31 cellular contexts compared by ENCODE assay signal in the genomic region with DNA sequence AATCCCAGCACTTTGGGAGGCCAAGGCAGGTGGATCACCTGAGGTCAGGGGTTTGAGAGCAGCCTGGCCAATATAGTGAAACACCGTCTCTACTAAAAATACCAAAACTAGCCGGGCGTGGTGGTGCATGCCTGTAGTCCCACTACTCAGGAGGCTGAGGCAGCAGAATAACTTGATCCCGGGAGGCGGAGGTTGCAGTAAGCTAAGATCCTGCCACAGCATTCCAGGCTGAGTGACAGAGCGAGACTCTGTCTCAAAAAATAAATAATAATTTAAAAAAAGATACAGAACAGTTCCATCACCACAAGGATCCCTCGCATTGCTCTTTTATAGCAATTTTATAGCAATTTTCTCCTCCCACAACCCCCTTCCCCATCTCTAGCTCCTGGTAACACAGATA. TPM values are rescaled to one million over a fixed set of nuclear protein-coding genes. Genes with fewer than 3 reads are reported as not detected.
A peak's percentile ranks its signal among the peaks of the same experiment; 100 is the strongest.
DNase-seq lines count a peak whose midpoint lies in the region; ATAC-seq lines count a peak whose summit lies in the region.
"Had no signal": no experiment of that assay in that cellular context is flagged by ENCODE, and none has a peak within 500 bp of the region (broad histone marks: within the 10 kb centered on the region; RNA-seq: fewer than 3 reads in every experiment).

No MANE protein-coding gene starts in this region.

- POLR2A ChIA-PET in activated CD4-positive, alpha-beta T cell treated with anti-CD3 and anti-CD28 coated beads, Interleukin-2, amount 10 ng/mL, durations not matched to agents 7 days and 5 days (lab: Charles Lee), result no interaction called here
- POLR2A ChIA-PET in activated CD4-positive, alpha-beta memory T cell treated with anti-CD3 and anti-CD28 coated beads for 36 hours (lab: Charles Lee), result no interaction called here
- POLR2A ChIA-PET in activated CD4-positive, alpha-beta memory T cell treated with anti-CD3 and anti-CD28 coated beads, Interleukin-2, amount 10 ng/mL, durations not matched to agents 7 days and 5 days (lab: Charles Lee), result interaction anchor here (0.6 to 6.7 kb wide), 2 partner anchors 13 to 14 kb away, joined by 3 to 39 read pairs; no protein-coding TSS in a partner anchor

- DNase-seq in activated CD4-positive, alpha-beta T cell treated with anti-CD3 and anti-CD28 coated beads, Interleukin-2, amount 10 ng/mL, durations not matched to agents 7 days and 5 days, result no peak
- DNase-seq in activated CD4-positive, alpha-beta T cell treated with anti-CD3 and anti-CD28 coated beads for 48 hours, result no peak
- DNase-seq in activated CD4-positive, alpha-beta memory T cell treated with anti-CD3 and anti-CD28 coated beads for 36 hours, result no peak
- DNase-seq in activated CD4-positive, alpha-beta memory T cell treated with anti-CD3 and anti-CD28 coated beads, Interleukin-2, amount 10 ng/mL, durations not matched to agents 7 days and 5 days, result no peak
- DNase-seq in stimulated activated effector memory CD8-positive, alpha-beta T cell treated with anti-CD3 and anti-CD28 coated beads, Interleukin-12 subunit alpha, Interleukin-12 subunit beta, amount 100 ng/mL, for 72 hours (ENCODE audit: low spot score in 2 of 2), result no peak
- DNase-seq in GM19238 (ENCODE audit: insufficient read length, low spot score), result no peak
- DNase-seq: 8988T; ACHN; AML-193; BE2C; C1 segment of cervical spinal cord; Caco-2; Calu3; CD4-positive, alpha-beta memory T cell; CD4-positive, alpha-beta T cell; CD4-positive, CD25-positive, alpha-beta regulatory T cell; CD8-positive, alpha-beta memory T cell; CD8-positive, alpha-beta T cell; COR-L47; DMS 273 treated with DMSO at 0.1 percent for 48 hours; DMS153; DMS53; DMS79; DMS79 treated with DMSO at 0.1 percent for 48 hours; DND-41; EL had no signal

- intact Hi-C loops in activated CD4-positive, alpha-beta memory T cell treated with anti-CD3 and anti-CD28 coated beads for 36 hours (cut with micrococcal nuclease), result no loop called here

- H3K36me3 Mint-ChIP-seq in activated CD4-positive, alpha-beta T cell treated with anti-CD3 and anti-CD28 coated beads, Interleukin-2, amount 10 ng/mL, durations not matched to agents 7 days and 5 days (ENCODE audit: low read depth), result peaks cover 30% of the 10 kb centered on the region
- peaks cover 24% of the 10 kb centered on the region for H3K36me3 Mint-ChIP-seq in activated CD4-positive, alpha-beta memory T cell treated with anti-CD3 and anti-CD28 coated beads for 36 hours
- H3K36me3 Mint-ChIP-seq in activated CD4-positive, alpha-beta memory T cell treated with anti-CD3 and anti-CD28 coated beads, Interleukin-2, amount 10 ng/mL, durations not matched to agents 7 days and 5 days (ENCODE audit: low read depth), result peaks cover 52% of the 10 kb centered on the region
- peaks cover 27% of the 10 kb centered on the region for H3K36me3 Mint-ChIP-seq in stimulated activated effector memory CD8-positive, alpha-beta T cell treated with anti-CD3 and anti-CD28 coated beads, Interleukin-12 subunit alpha, Interleukin-12 subunit beta, amount 100 ng/mL, for 72 hours

- peak overlapping the region; percentile 52 for H3K27ac Mint-ChIP-seq in activated CD4-positive, alpha-beta T cell treated with anti-CD3 and anti-CD28 coated beads, Interleukin-2, amount 10 ng/mL, durations not matched to agents 7 days and 5 days
- peak overlapping the region; percentile 3 for H3K27ac Mint-ChIP-seq in activated CD4-positive, alpha-beta memory T cell treated with anti-CD3 and anti-CD28 coated beads for 36 hours
- H3K27ac Mint-ChIP-seq in activated CD4-positive, alpha-beta memory T cell treated with anti-CD3 and anti-CD28 coated beads, Interleukin-2, amount 10 ng/mL, durations not matched to agents 7 days and 5 days, result no peak overlapping the region
- H3K27ac Mint-ChIP-seq in stimulated activated effector memory CD8-positive, alpha-beta T cell treated with anti-CD3 and anti-CD28 coated beads, Interleukin-12 subunit alpha, Interleukin-12 subunit beta, amount 100 ng/mL, for 72 hours, result peak overlapping the region; percentile 52
- H3K27ac Mint-ChIP-seq: B cell; CD14-positive monocyte; CD4-positive, alpha-beta T cell; CD8-positive, alpha-beta T cell had no signal

- CTCF ChIA-PET in activated CD4-positive, alpha-beta T cell treated with anti-CD3 and anti-CD28 coated beads, Interleukin-2, amount 10 ng/mL, durations not matched to agents 7 days and 5 days (lab: Charles Lee), result no interaction called here
- CTCF ChIA-PET in activated CD4-positive, alpha-beta memory T cell treated with anti-CD3 and anti-CD28 coated beads for 36 hours (lab: Charles Lee), result no interaction called here
- CTCF ChIA-PET in activated CD4-positive, alpha-beta memory T cell treated with anti-CD3 and anti-CD28 coated beads, Interleukin-2, amount 10 ng/mL, durations not matched to agents 7 days and 5 days (lab: Charles Lee), result no interaction called here

- H3K27me3 Mint-ChIP-seq in activated CD4-positive, alpha-beta T cell treated with anti-CD3 and anti-CD28 coated beads, Interleukin-2, amount 10 ng/mL, durations not matched to agents 7 days and 5 days, result peaks cover 3% of the 10 kb centered on the region
- H3K27me3 Mint-ChIP-seq in activated CD4-positive, alpha-beta memory T cell treated with anti-CD3 and anti-CD28 coated beads for 36 hours, result no peaks in the 10 kb centered on the region
- peaks cover 5% of the 10 kb centered on the region for H3K27me3 Mint-ChIP-seq in activated CD4-positive, alpha-beta memory T cell treated with anti-CD3 and anti-CD28 coated beads, Interleukin-2, amount 10 ng/mL, durations not matched to agents 7 days and 5 days
- H3K27me3 Mint-ChIP-seq: B cell; CD4-positive, alpha-beta memory T cell; CD4-positive, alpha-beta T cell; CD4-positive, CD25-positive, alpha-beta regulatory T cell had no signal

- H3K4me3 Mint-ChIP-seq in activated CD4-positive, alpha-beta T cell treated with anti-CD3 and anti-CD28 coated beads, Interleukin-2, amount 10 ng/mL, durations not matched to agents 7 days and 5 days, result no peak overlapping the region
- no peak overlapping the region for H3K4me3 Mint-ChIP-seq in activated CD4-positive, alpha-beta memory T cell treated with anti-CD3 and anti-CD28 coated beads for 36 hours
- no peak overlapping the region for H3K4me3 Mint-ChIP-seq in activated CD4-positive, alpha-beta memory T cell treated with anti-CD3 and anti-CD28 coated beads, Interleukin-2, amount 10 ng/mL, durations not matched to agents 7 days and 5 days
- H3K4me3 Mint-ChIP-seq in stimulated activated effector memory CD8-positive, alpha-beta T cell treated with anti-CD3 and anti-CD28 coated beads, Interleukin-12 subunit alpha, Interleukin-12 subunit beta, amount 100 ng/mL, for 72 hours, result no peak overlapping the region
- H3K4me3 Mint-ChIP-seq: B cell; CD14-positive monocyte; CD4-positive, alpha-beta memory T cell; CD4-positive, alpha-beta T cell; CD4-positive, CD25-positive, alpha-beta regulatory T cell; CD8-positive, alpha-beta memory T cell; CD8-positive, alpha-beta T cell had no signal

- peaks cover 11% of the 10 kb centered on the region for H3K4me1 Mint-ChIP-seq in activated CD4-positive, alpha-beta T cell treated with anti-CD3 and anti-CD28 coated beads, Interleukin-2, amount 10 ng/mL, durations not matched to agents 7 days and 5 days
- H3K4me1 Mint-ChIP-seq in activated CD4-positive, alpha-beta memory T cell treated with anti-CD3 and anti-CD28 coated beads for 36 hours (ENCODE audit: low read depth), result peaks cover 19% of the 10 kb centered on the region
- peaks cover 7% of the 10 kb centered on the region for H3K4me1 Mint-ChIP-seq in activated CD4-positive, alpha-beta memory T cell treated with anti-CD3 and anti-CD28 coated beads, Interleukin-2, amount 10 ng/mL, durations not matched to agents 7 days and 5 days
- H3K4me1 Mint-ChIP-seq in stimulated activated effector memory CD8-positive, alpha-beta T cell treated with anti-CD3 and anti-CD28 coated beads, Interleukin-12 subunit alpha, Interleukin-12 subunit beta, amount 100 ng/mL, for 72 hours, result peaks cover 18% of the 10 kb centered on the region

- no peak for ATAC-seq in stimulated activated effector memory CD8-positive, alpha-beta T cell treated with anti-CD3 and anti-CD28 coated beads, Interleukin-12 subunit alpha, Interleukin-12 subunit beta, amount 100 ng/mL, for 72 hours
- ATAC-seq: A549; CD8-positive, alpha-beta T cell had no signal

- H3K9me3 Mint-ChIP-seq in activated CD4-positive, alpha-beta T cell treated with anti-CD3 and anti-CD28 coated beads, Interleukin-2, amount 10 ng/mL, durations not matched to agents 7 days and 5 days, result no peaks in the 10 kb centered on the region
- no peaks in the 10 kb centered on the region for H3K9me3 Mint-ChIP-seq in activated CD4-positive, alpha-beta memory T cell treated with anti-CD3 and anti-CD28 coated beads for 36 hours
- H3K9me3 Mint-ChIP-seq in activated CD4-positive, alpha-beta memory T cell treated with anti-CD3 and anti-CD28 coated beads, Interleukin-2, amount 10 ng/mL, durations not matched to agents 7 days and 5 days, result no peaks in the 10 kb centered on the region
- H3K9me3 Mint-ChIP-seq in stimulated activated effector memory CD8-positive, alpha-beta T cell treated with anti-CD3 and anti-CD28 coated beads, Interleukin-12 subunit alpha, Interleukin-12 subunit beta, amount 100 ng/mL, for 72 hours, result no peaks in the 10 kb centered on the region
- H3K9me3 Mint-ChIP-seq: CD4-positive, alpha-beta memory T cell; CD4-positive, alpha-beta T cell; CD4-positive, CD25-positive, alpha-beta regulatory T cell; CD8-positive, alpha-beta memory T cell; CD8-positive, alpha-beta T cell had no signal

RNA-seq across cellular contexts. Expression of a gene that starts 4.7 kb away (rescaled TPM):
- 10 to 100 TPM; 21.4 to 21.7 TPM for total RNA-seq in activated CD4-positive, alpha-beta T cell treated with anti-CD3 and anti-CD28 coated beads, Interleukin-2, amount 10 ng/mL, durations not matched to agents 7 days and 5 days
- total RNA-seq in activated CD4-positive, alpha-beta memory T cell treated with anti-CD3 and anti-CD28 coated beads for 36 hours, result 10 to 100 TPM; 10.4 to 11.1 TPM
- 10 to 100 TPM; 11.5 to 12.0 TPM for total RNA-seq in activated CD4-positive, alpha-beta memory T cell treated with anti-CD3 and anti-CD28 coated beads, Interleukin-2, amount 10 ng/mL, durations not matched to agents 7 days and 5 days
- total RNA-seq: Caco-2, Calu3 had no signal

RNA-seq across cellular contexts. Expression of a gene that starts 43.7 kb away (rescaled TPM):
- not detected for total RNA-seq in activated CD4-positive, alpha-beta T cell treated with anti-CD3 and anti-CD28 coated beads, Interleukin-2, amount 10 ng/mL, durations not matched to agents 7 days and 5 days
- total RNA-seq in activated CD4-positive, alpha-beta memory T cell treated with anti-CD3 and anti-CD28 coated beads for 36 hours, result not detected
- total RNA-seq in activated CD4-positive, alpha-beta memory T cell treated with anti-CD3 and anti-CD28 coated beads, Interleukin-2, amount 10 ng/mL, durations not matched to agents 7 days and 5 days, result not detected
- total RNA-seq: A172; B cell; CD4-positive, alpha-beta memory T cell; CD4-positive, alpha-beta T cell; CD4-positive, CD25-positive, alpha-beta regulatory T cell; CD8-positive, alpha-beta memory T cell; CD8-positive, alpha-beta T cell; Daoy had no signal

RNA-seq across cellular contexts. Expression of a gene that starts 47.2 kb away (rescaled TPM):
- total RNA-seq in activated CD4-positive, alpha-beta T cell treated with anti-CD3 and anti-CD28 coated beads, Interleukin-2, amount 10 ng/mL, durations not matched to agents 7 days and 5 days, result 100 to 1,000 TPM; 182 to 215 TPM
- 100 to 1,000 TPM; 158 to 160 TPM for total RNA-seq in activated CD4-positive, alpha-beta memory T cell treated with anti-CD3 and anti-CD28 coated beads for 36 hours
- total RNA-seq in activated CD4-positive, alpha-beta memory T cell treated with anti-CD3 and anti-CD28 coated beads, Interleukin-2, amount 10 ng/mL, durations not matched to agents 7 days and 5 days, result 100 to 1,000 TPM; 188 to 189 TPM
- total RNA-seq: A172, Caco-2, Calu3 had no signal
